Comparison of ENCODE assay signal across 9 cellular contexts in the genomic region with DNA sequence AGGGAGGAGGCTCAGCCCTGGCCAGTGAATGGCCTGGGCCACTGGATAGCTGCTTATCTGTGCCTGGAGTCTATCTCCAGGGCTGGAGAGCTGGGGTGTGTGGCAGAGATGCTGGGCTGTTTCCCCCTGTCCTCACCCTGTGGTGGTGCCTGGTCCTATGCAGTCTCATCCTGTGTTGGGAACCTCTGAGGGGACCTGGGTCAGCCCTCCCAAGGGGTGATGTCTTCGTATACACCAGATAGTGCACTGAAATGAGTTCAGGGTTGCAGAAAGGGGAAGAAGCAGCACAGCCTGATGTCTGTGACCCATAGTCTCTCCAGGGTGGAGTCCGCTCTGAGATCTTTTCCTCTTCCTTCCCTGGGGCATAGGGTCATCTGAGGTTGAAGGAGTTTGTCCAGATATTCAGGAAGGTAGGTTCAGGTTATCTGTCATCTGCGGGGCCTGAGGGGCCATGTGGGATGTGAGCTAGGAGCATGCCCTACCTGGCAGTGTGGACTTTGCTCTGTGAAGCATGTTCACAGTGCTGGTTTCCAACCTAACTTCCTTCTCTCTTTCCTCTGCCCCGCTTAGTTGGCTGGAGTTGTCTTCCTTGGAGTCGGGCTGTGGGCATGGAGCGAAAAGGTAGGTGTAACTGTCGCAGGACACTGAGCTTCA. TPM values are rescaled to one million over a fixed set of nuclear protein-coding genes. Genes with fewer than 3 reads are reported as not detected.
DNase-seq lines count a peak whose midpoint lies in the region; ATAC-seq and TF ChIP-seq lines count a peak whose summit lies in the region.
"Had no signal": no experiment of that assay in that cellular context is flagged by ENCODE, and none has a peak within 500 bp of the region (broad histone marks: within the 10 kb centered on the region; RNA-seq: fewer than 3 reads in every experiment).

No MANE protein-coding gene starts in this region.

- CTCF ChIA-PET in activated CD4-positive, alpha-beta memory T cell treated with anti-CD3 and anti-CD28 coated beads, Interleukin-2, amount 10 ng/mL, durations not matched to agents 7 days and 5 days (lab: Charles Lee): interaction anchor here (1.7 to 17.8 kb wide), 10 partner anchors 12 to 126 kb away, joined by 4 to 414 read pairs (median 22); a partner anchor contains a TSS

- TF ChIP-seq CTCF in right atrium auricular region (IDR thresholded peaks at IDR 0.05): no peak

- H3K4me1 Mint-ChIP-seq in activated CD4-positive, alpha-beta memory T cell treated with anti-CD3 and anti-CD28 coated beads, Interleukin-2, amount 10 ng/mL, durations not matched to agents 7 days and 5 days: peaks cover 67% of the 10 kb centered on the region

- no peaks in the 10 kb centered on the region for H3K9me3 Mint-ChIP-seq in activated CD4-positive, alpha-beta memory T cell treated with anti-CD3 and anti-CD28 coated beads, Interleukin-2, amount 10 ng/mL, durations not matched to agents 7 days and 5 days

- peaks cover 57% of the 10 kb centered on the region for H3K36me3 Mint-ChIP-seq in activated CD4-positive, alpha-beta memory T cell treated with anti-CD3 and anti-CD28 coated beads, Interleukin-2, amount 10 ng/mL, durations not matched to agents 7 days and 5 days (ENCODE audit: low read depth)

- no peaks in the 10 kb centered on the region for H3K27me3 Mint-ChIP-seq in activated CD4-positive, alpha-beta memory T cell treated with anti-CD3 and anti-CD28 coated beads, Interleukin-2, amount 10 ng/mL, durations not matched to agents 7 days and 5 days

- H3K9ac ChIP-seq in HUES64 (ENCODE audit: low read depth, low read length): no peak overlapping the region

- H3K36me3 ChIP-seq in HUES64 (ENCODE audit: insufficient read depth, low read length) (peaks cover 11% of the 10 kb centered on the region), right atrium auricular region (peaks cover 4% of the 10 kb centered on the region)

- H3K9me3 ChIP-seq in HUES64 (ENCODE audit: insufficient read depth, low read depth, low read length) (no peaks in the 10 kb centered on the region), right atrium auricular region (no peaks in the 10 kb centered on the region)

- peak overlapping the region; percentile 74 for H3K27ac Mint-ChIP-seq in activated CD4-positive, alpha-beta memory T cell treated with anti-CD3 and anti-CD28 coated beads, Interleukin-2, amount 10 ng/mL, durations not matched to agents 7 days and 5 days

- H3K4me1 ChIP-seq in HUES64 (ENCODE audit: insufficient read depth, low read length) (peaks cover 22% of the 10 kb centered on the region), right atrium auricular region (peaks cover 0 to 91% of the 10 kb centered on the region in 2 donors)

- no peak overlapping the region for H3K4me3 ChIP-seq in HUES64 (ENCODE audit: low read length)
- H3K4me3 ChIP-seq in right atrium auricular region: no peak overlapping the region
- no peak overlapping the region for H3K4me3 ChIP-seq in skin epidermis

- no peaks in the 10 kb centered on the region for H3K27me3 ChIP-seq in HUES64 (ENCODE audit: insufficient read depth, low read length)
- H3K27me3 ChIP-seq in right atrium auricular region: no peaks in the 10 kb centered on the region

- no peak overlapping the region for H3K4me3 Mint-ChIP-seq in activated CD4-positive, alpha-beta memory T cell treated with anti-CD3 and anti-CD28 coated beads, Interleukin-2, amount 10 ng/mL, durations not matched to agents 7 days and 5 days

- H3K27ac ChIP-seq in HUES64 (ENCODE audit: low read depth, low read length) (peak overlapping the region; percentile 46; the same call in 1 of the 2 replicates), right atrium auricular region (peak overlapping the region; percentile 54 to 80), skin epidermis (peak overlapping the region in 18 of 21 experiments; percentile 23 to 86 (median 74))

- POLR2A ChIA-PET in activated CD4-positive, alpha-beta memory T cell treated with anti-CD3 and anti-CD28 coated beads, Interleukin-2, amount 10 ng/mL, durations not matched to agents 7 days and 5 days (lab: Charles Lee): interaction anchor here (0.7 to 11.4 kb wide), 10 partner anchors 11 to 60 kb away, joined by 3 to 333 read pairs (median 7); a partner anchor contains a TSS

- 93% methylated on average over 7 of the region's 7 CpGs for WGBS in HUES64

- ATAC-seq in HG03108 (IDR thresholded peaks at IDR 0.05; ENCODE audit: unreplicated experiment) (no peak), HG02981 (IDR thresholded peaks at IDR 0.05; ENCODE audit: unreplicated experiment) (no peak), GM19467 (IDR thresholded peaks at IDR 0.05; ENCODE audit: unreplicated experiment) (no peak)

- DNase-seq in activated CD4-positive, alpha-beta memory T cell treated with anti-CD3 and anti-CD28 coated beads, Interleukin-2, amount 10 ng/mL, durations not matched to agents 7 days and 5 days: no peak
- DNase-seq in right atrium auricular region (ENCODE audit: low spot score): no peak
- DNase-seq in hippocampal formation (lab: John Stamatoyannopoulos, UW): no peak
- DNase-seq: T1000 had no signal

RNA-seq across cellular contexts. Expression of a gene that starts 33.4 kb away (rescaled TPM):
- polyA plus RNA-seq in HUES64 (2013, experiment 1 of 2): not detected
- polyA plus RNA-seq in HUES64 (2013, experiment 2 of 2): 0.13 TPM
- total RNA-seq in activated CD4-positive, alpha-beta memory T cell treated with anti-CD3 and anti-CD28 coated beads, Interleukin-2, amount 10 ng/mL, durations not matched to agents 7 days and 5 days: under 1 TPM; 0.13 to 0.15 TPM
- under 1 TPM in 1 of 2 donors, not detected in 1; 0.12 TPM for total RNA-seq in right atrium auricular region

RNA-seq across cellular contexts. Expression of a gene that starts 50.2 kb away (rescaled TPM):
- polyA plus RNA-seq in HUES64 (2013, experiment 1 of 2): 67.4 TPM
- 75.6 TPM for polyA plus RNA-seq in HUES64 (2013, experiment 2 of 2)
- 100 to 1,000 TPM; 130 to 136 TPM for total RNA-seq in activated CD4-positive, alpha-beta memory T cell treated with anti-CD3 and anti-CD28 coated beads, Interleukin-2, amount 10 ng/mL, durations not matched to agents 7 days and 5 days
- total RNA-seq in right atrium auricular region: 10 to 100 TPM; 24.2 to 34.7 TPM
